17 cellular contexts compared by ENCODE assay signal in the genomic region with DNA sequence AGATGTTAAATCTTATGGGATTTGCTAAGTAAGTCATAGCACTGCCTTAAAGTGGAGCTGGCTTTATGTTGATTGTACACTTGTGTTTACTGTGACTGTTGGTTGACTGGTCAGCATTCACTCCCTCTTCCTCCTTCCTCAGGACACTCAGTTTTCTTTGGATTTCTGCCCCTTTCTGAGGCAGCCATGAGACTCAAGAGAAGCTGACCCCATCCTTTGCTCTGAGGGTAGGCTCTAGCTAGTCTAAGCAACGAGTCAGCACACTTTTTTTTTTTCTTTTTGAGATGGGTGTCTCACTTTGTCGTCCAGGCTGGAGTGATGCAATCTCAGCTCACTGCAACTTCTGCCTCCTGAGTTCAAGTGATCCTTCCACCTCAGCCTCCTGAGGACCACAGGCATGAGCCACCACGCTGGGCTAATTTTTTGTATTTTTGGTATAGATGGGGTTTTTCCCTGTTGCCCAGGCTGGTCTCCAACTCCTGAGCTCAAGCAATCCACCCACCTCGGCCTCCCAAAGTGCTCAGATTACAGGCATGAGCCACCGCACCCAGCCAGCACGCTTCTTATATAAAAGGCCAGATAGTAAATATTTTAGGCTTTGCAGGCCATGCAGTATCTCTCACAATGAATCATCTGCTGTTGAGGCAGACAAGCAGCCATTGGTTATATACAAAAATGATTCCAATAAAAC.
DNase-seq lines count a peak whose midpoint lies in the region; ATAC-seq, FAIRE-seq and TF ChIP-seq lines count a peak whose summit lies in the region.
"Had no signal": no experiment of that assay in that cellular context is flagged by ENCODE, and none has a peak within 500 bp of the region (broad histone marks: within the 10 kb centered on the region; RNA-seq: fewer than 3 reads in every experiment).

No MANE protein-coding gene starts in this region.

- no peak overlapping the region for H3K4me3 Mint-ChIP-seq in activated CD4-positive, alpha-beta T cell treated with anti-CD3 and anti-CD28 coated beads, Interleukin-2, amount 10 ng/mL, durations not matched to agents 24 days and 14 days
- H3K4me3 Mint-ChIP-seq in naive thymus-derived CD8-positive, alpha-beta T cell = no peak overlapping the region
- H3K4me3 Mint-ChIP-seq: activated CD4-positive, alpha-beta memory T cell treated with anti-CD3 and anti-CD28 coated beads, Interleukin-2, amount 10 ng/mL, durations not matched to agents 7 days and 5 days; CD4-positive, alpha-beta memory T cell; memory B cell had no signal

- H3K23ac ChIP-seq in mesenchymal stem cell (ENCODE audit: low read length in 2 of 2) = no peak overlapping the region

- in situ Hi-C loops in astrocyte of the spinal cord (cut with HindIII; ENCODE audit: low sequenced_read_pairs) = no loop called here

- no peaks in the 10 kb centered on the region for H3K27me3 ChIP-seq in mesenchymal stem cell (ENCODE audit: control insufficient read depth in 1 of 2, insufficient read depth in 1 of 2, low read length in 2 of 2)
- H3K27me3 ChIP-seq: dorsolateral prefrontal cortex, pancreas had no signal

- no peaks in the 10 kb centered on the region for H3K27me3 Mint-ChIP-seq in activated CD4-positive, alpha-beta T cell treated with anti-CD3 and anti-CD28 coated beads, Interleukin-2, amount 10 ng/mL, durations not matched to agents 24 days and 14 days
- H3K27me3 Mint-ChIP-seq in naive thymus-derived CD8-positive, alpha-beta T cell = no peaks in the 10 kb centered on the region
- H3K27me3 Mint-ChIP-seq: activated CD4-positive, alpha-beta memory T cell treated with anti-CD3 and anti-CD28 coated beads, Interleukin-2, amount 10 ng/mL, durations not matched to agents 7 days and 5 days; CD4-positive, alpha-beta memory T cell had no signal

- no peak overlapping the region for H3K4me2 ChIP-seq in mesenchymal stem cell (ENCODE audit: low read length, poor library complexity, severe bottlenecking)

- H3K18ac ChIP-seq in mesenchymal stem cell (ENCODE audit: low read depth in 1 of 2, low read length in 2 of 2) = peak overlapping the region; percentile 34 to 52

- ATAC-seq in HG03354 (IDR thresholded peaks at IDR 0.05; ENCODE audit: poor library complexity, severe bottlenecking, unreplicated experiment) = no peak
- no peak for ATAC-seq in HG03378 (IDR thresholded peaks at IDR 0.05; ENCODE audit: unreplicated experiment)
- ATAC-seq in naive thymus-derived CD8-positive, alpha-beta T cell = no peak
- ATAC-seq: pancreas had no signal

- H3K9ac ChIP-seq in mesenchymal stem cell (ENCODE audit: low read length) = peak overlapping the region; percentile 64

- H2AFZ ChIP-seq in mesenchymal stem cell (ENCODE audit: low read depth, low read length) = no peak overlapping the region

- no peak overlapping the region for H3K4ac ChIP-seq in mesenchymal stem cell (ENCODE audit: low read depth in 1 of 2, low read length in 2 of 2)

- intact Hi-C loops in activated CD4-positive, alpha-beta T cell treated with anti-CD3 and anti-CD28 coated beads, Interleukin-2, amount 10 ng/mL, durations not matched to agents 24 days and 14 days (cut with micrococcal nuclease) = no loop called here

- DNase-seq in AG09319 (ENCODE audit: extremely low read depth, low read depth) (peak; percentile 71), HTR-8/SVneo (ENCODE audit: insufficient read length, low spot score) (no peak), astrocyte of the spinal cord (ENCODE audit: low read depth, low spot score) (peak; percentile 96), mesenchymal stem cell (peak; percentile 66)
- DNase-seq in activated CD4-positive, alpha-beta T cell treated with anti-CD3 and anti-CD28 coated beads, Interleukin-2, amount 10 ng/mL, durations not matched to agents 24 days and 14 days = no peak
- DNase-seq in naive thymus-derived CD8-positive, alpha-beta T cell = no peak
- DNase-seq: activated CD4-positive, alpha-beta memory T cell treated with anti-CD3 and anti-CD28 coated beads, Interleukin-2, amount 10 ng/mL, durations not matched to agents 7 days and 5 days; CD4-positive, alpha-beta memory T cell; dorsolateral prefrontal cortex; NCI-H187; NK-92 treated with Interleukin-12 subunit alpha and Interleukin-12 subunit beta, amount 100 ng/mL, for 24 hours; pancreas; stimulated activated CD4-positive, alpha-beta T cell treated with anti-CD3 and anti-CD28 coated beads, Interleukin-4, amount 100 ng/mL, for 24 hours; stimulated activated naive CD4-positive, alpha-beta T cell treated with Interleukin-2 at 50 U/mL for 16 hours had no signal

- no peak overlapping the region for H2BK120ac ChIP-seq in mesenchymal stem cell (ENCODE audit: low read depth, low read length)

- no peaks in the 10 kb centered on the region for H3K9me3 ChIP-seq in mesenchymal stem cell (ENCODE audit: control insufficient read depth, low read length)
- H3K9me3 ChIP-seq: pancreas had no signal

- H2BK5ac ChIP-seq in mesenchymal stem cell (ENCODE audit: low read depth, low read length, poor library complexity, severe bottlenecking) = no peak overlapping the region

- no peaks in the 10 kb centered on the region for H3K9me3 Mint-ChIP-seq in activated CD4-positive, alpha-beta T cell treated with anti-CD3 and anti-CD28 coated beads, Interleukin-2, amount 10 ng/mL, durations not matched to agents 24 days and 14 days
- no peaks in the 10 kb centered on the region for H3K9me3 Mint-ChIP-seq in naive thymus-derived CD8-positive, alpha-beta T cell
- H3K9me3 Mint-ChIP-seq: activated CD4-positive, alpha-beta memory T cell treated with anti-CD3 and anti-CD28 coated beads, Interleukin-2, amount 10 ng/mL, durations not matched to agents 7 days and 5 days; CD4-positive, alpha-beta memory T cell; memory B cell had no signal

- H3K4me3 ChIP-seq in astrocyte of the spinal cord (ENCODE audit: low read depth, low read length) = no peak overlapping the region
- no peak overlapping the region for H3K4me3 ChIP-seq in mesenchymal stem cell (ENCODE audit: insufficient read depth in 1 of 2, low read depth in 1 of 2, low read length in 2 of 2)
- H3K4me3 ChIP-seq: dorsolateral prefrontal cortex, pancreas had no signal

- peak; percentile 94 for FAIRE-seq in HTR-8/SVneo (lab: Jason Lieb, UNC)
- FAIRE-seq: pancreas had no signal

- H4K91ac ChIP-seq in mesenchymal stem cell (ENCODE audit: low read length) = no peak overlapping the region

- H2BK12ac ChIP-seq in mesenchymal stem cell (ENCODE audit: low read length in 2 of 2) = no peak overlapping the region

- H3K4me1 ChIP-seq in mesenchymal stem cell (ENCODE audit: control insufficient read depth, insufficient read depth, low read depth, low read length) = peaks cover 19% of the 10 kb centered on the region
- H3K4me1 ChIP-seq: pancreas had no signal

- H3K14ac ChIP-seq in mesenchymal stem cell (ENCODE audit: low read length in 2 of 2) = no peak overlapping the region

- no peaks in the 10 kb centered on the region for H3K36me3 Mint-ChIP-seq in activated CD4-positive, alpha-beta T cell treated with anti-CD3 and anti-CD28 coated beads, Interleukin-2, amount 10 ng/mL, durations not matched to agents 24 days and 14 days (ENCODE audit: low read depth)
- H3K36me3 Mint-ChIP-seq in naive thymus-derived CD8-positive, alpha-beta T cell = no peaks in the 10 kb centered on the region
- H3K36me3 Mint-ChIP-seq: memory B cell had no signal

- no peak for TF ChIP-seq CTCF in AG09319 (IDR thresholded peaks at IDR 0.05; ENCODE audit: low read depth, low read length)
- TF ChIP-seq CTCF in astrocyte of the spinal cord (IDR thresholded peaks at IDR 0.05; ENCODE audit: low read depth, low read length) = no peak

- H3K27ac Mint-ChIP-seq in activated CD4-positive, alpha-beta T cell treated with anti-CD3 and anti-CD28 coated beads, Interleukin-2, amount 10 ng/mL, durations not matched to agents 24 days and 14 days = no peak overlapping the region
- H3K27ac Mint-ChIP-seq in naive thymus-derived CD8-positive, alpha-beta T cell = peak overlapping the region in 1 of 10 donors; percentile 51
- H3K27ac Mint-ChIP-seq: activated CD4-positive, alpha-beta memory T cell treated with anti-CD3 and anti-CD28 coated beads, Interleukin-2, amount 10 ng/mL, durations not matched to agents 7 days and 5 days; CD4-positive, alpha-beta memory T cell; memory B cell had no signal

- H3K27ac ChIP-seq in mesenchymal stem cell (ENCODE audit: low read length, poor library complexity, severe bottlenecking) = no peak overlapping the region
- H3K27ac ChIP-seq: dorsolateral prefrontal cortex, pancreas had no signal

- H4K8ac ChIP-seq in mesenchymal stem cell (ENCODE audit: low read length) = peak overlapping the region; percentile 73

- H3K36me3 ChIP-seq in mesenchymal stem cell (ENCODE audit: control insufficient read depth in 1 of 2, insufficient read depth in 2 of 2, low read depth in 1 of 2, low read length in 2 of 2) = no peaks in the 10 kb centered on the region
- H3K36me3 ChIP-seq: pancreas had no signal

- H3K79me1 ChIP-seq in mesenchymal stem cell (replicated peaks; ENCODE audit: low read length, poor library complexity, severe bottlenecking) = no peaks in the 10 kb centered on the region

- H2AK5ac ChIP-seq in mesenchymal stem cell (ENCODE audit: low read length, severe bottlenecking) = no peak overlapping the region

- WGBS in mesenchymal stem cell = 73% methylated on average over 4 of the region's 6 CpGs

- POLR2A ChIA-PET in naive thymus-derived CD8-positive, alpha-beta T cell (lab: Charles Lee) = no interaction called here

- no peak overlapping the region for H2BK15ac ChIP-seq in mesenchymal stem cell (ENCODE audit: low read depth, poor library complexity, severe bottlenecking)

- peaks cover 4% of the 10 kb centered on the region for H3K4me1 Mint-ChIP-seq in activated CD4-positive, alpha-beta T cell treated with anti-CD3 and anti-CD28 coated beads, Interleukin-2, amount 10 ng/mL, durations not matched to agents 24 days and 14 days
- H3K4me1 Mint-ChIP-seq in naive thymus-derived CD8-positive, alpha-beta T cell = no peaks in the 10 kb centered on the region
- H3K4me1 Mint-ChIP-seq: CD4-positive, alpha-beta memory T cell; memory B cell had no signal

Comparison
In these comparisons a context has a peak if more than half of its experiments do, and no peak if none do; other contexts are left out.
1. DNase-seq: peak in AG09319 (single experiment), astrocyte of the spinal cord (single experiment) and mesenchymal stem cell (single experiment); none in HTR-8/SVneo (single experiment), activated CD4-positive, alpha-beta T cell treated with anti-CD3 and anti-CD28 coated beads, Interleukin-2, amount 10 ng/mL, durations not matched to agents 24 days and 14 days (single experiment) and naive thymus-derived CD8-positive, alpha-beta T cell (0 of 10).